ENCODE assay signal across 9 cellular contexts in genomic region chrX:137031517-137032377, GRCh38. TPM values are rescaled to one million over a fixed set of nuclear protein-coding genes. Genes with fewer than 3 reads are reported as not detected.
A peak's percentile ranks its signal among the peaks of the same experiment; 100 is the strongest.
DNase-seq lines count a peak whose midpoint lies in the region; ATAC-seq, FAIRE-seq and TF ChIP-seq lines count a peak whose summit lies in the region.
"Had no signal": no experiment of that assay in that cellular context is flagged by ENCODE, and none has a peak within 500 bp of the region (broad histone marks: within the 10 kb centered on the region; RNA-seq: fewer than 3 reads in every experiment).

No MANE protein-coding gene starts in this region.

- H3K9me2 ChIP-seq in GM23338 (ENCODE audit: insufficient read depth) (no peaks in the 10 kb centered on the region), neural cell (ENCODE audit: insufficient read depth, low read length) (no peaks in the 10 kb centered on the region)

- peaks cover 8% of the 10 kb centered on the region; the same call in 1 of the 2 replicates for H3K4me1 ChIP-seq in GM23338 (ENCODE audit: insufficient read depth)

- H3K79me2 ChIP-seq in GM23338 (replicated peaks; ENCODE audit: insufficient read depth): no peaks in the 10 kb centered on the region
- H3K79me2 ChIP-seq in neural cell (replicated peaks; ENCODE audit: insufficient read depth, low read length): no peaks in the 10 kb centered on the region

- no peak for TF ChIP-seq POLR2A in GM12891 (IDR thresholded peaks at IDR 0.05; ENCODE audit: low read depth, low read length)

- peaks cover 23% of the 10 kb centered on the region for H3K27me3 Mint-ChIP-seq in GM23338 (ENCODE audit: insufficient read depth, low read depth, poor library complexity)

- H3K4me1 Mint-ChIP-seq in GM23338: peaks cover 10% of the 10 kb centered on the region

- ATAC-seq in GM23338 (peak; percentile 68), esophagus mucosa (peak; percentile 25)

- no peaks in the 10 kb centered on the region for H3K9me3 ChIP-seq in neural cell (ENCODE audit: low read length)

- H3K4me3 Mint-ChIP-seq in GM23338: no peak overlapping the region; the same call in 2 of the 3 replicates

- FAIRE-seq in GM12891 (lab: Jason Lieb, UNC) (peak; percentile 85), D721Med (lab: Jason Lieb, UNC) (no peak)

- TF ChIP-seq RAD21 in neural cell (conservative IDR thresholded peaks at IDR 0.05): no peak

- no peaks in the 10 kb centered on the region for H3K36me3 Mint-ChIP-seq in GM23338 (ENCODE audit: low read depth)

- H3K36me3 ChIP-seq in GM23338 (ENCODE audit: insufficient read depth): no peaks in the 10 kb centered on the region
- H3K36me3 ChIP-seq in neural cell (ENCODE audit: insufficient read depth, low read length): no peaks in the 10 kb centered on the region

- no peaks in the 10 kb centered on the region for H4K20me1 ChIP-seq in GM23338 (replicated peaks; ENCODE audit: insufficient read depth)
- no peaks in the 10 kb centered on the region for H4K20me1 ChIP-seq in neural cell (ENCODE audit: insufficient read depth)

- H3K27ac Mint-ChIP-seq in GM23338: no peak overlapping the region

- TF ChIP-seq EP300 in neural cell (conservative IDR thresholded peaks at IDR 0.05; ENCODE audit: poor library complexity, severe bottlenecking): no peak

- peak overlapping the region; percentile 58 for H3K4me3 ChIP-seq in GM23338
- peak overlapping the region; percentile 76 for H3K4me3 ChIP-seq in neural cell (ENCODE audit: low read length)

- H3K4me2 ChIP-seq in GM23338: peak overlapping the region; percentile 79
- H3K4me2 ChIP-seq in neural cell (ENCODE audit: low read length): peak overlapping the region; percentile 55

- H2AFZ ChIP-seq in GM23338 (peak overlapping the region; percentile 81), neural cell (ENCODE audit: low read depth, low read length) (peak overlapping the region; percentile 45)

- TF ChIP-seq CTCF in GM23338 (conservative IDR thresholded peaks at IDR 0.05; ENCODE audit: low read depth in 2 of 2) (no peak), neural cell (IDR thresholded peaks at IDR 0.05; ENCODE audit: poor library complexity, severe bottlenecking) (peak; percentile 33), D721Med (IDR thresholded peaks at IDR 0.05; ENCODE audit: insufficient read depth, missing control alignments) (no peak)

- H3K27ac ChIP-seq in GM23338 (ENCODE audit: low read depth) (no peak overlapping the region), neural cell (ENCODE audit: low read length) (no peak overlapping the region)

- no peaks in the 10 kb centered on the region for H3F3A ChIP-seq in GM23338 (replicated peaks; ENCODE audit: low read depth)
- H3F3A ChIP-seq in neural cell (ENCODE audit: insufficient read depth, low read length, poor library complexity, severe bottlenecking): no peaks in the 10 kb centered on the region

- H3K9ac ChIP-seq in neural cell (ENCODE audit: low read length): peak overlapping the region; percentile 47

- H3K9me3 Mint-ChIP-seq in GM23338: no peaks in the 10 kb centered on the region; the same call in 2 of the 3 replicates

- H3K27me3 ChIP-seq in GM23338 (ENCODE audit: insufficient read depth): peaks cover 91% of the 10 kb centered on the region
- H3K27me3 ChIP-seq in neural cell (ENCODE audit: insufficient read depth, low read depth, low read length): peaks cover 47% of the 10 kb centered on the region

- DNase-seq in GM12891 (ENCODE audit: insufficient read length, low spot score): no peak
- peak; percentile 68 for DNase-seq in GM23338 (ENCODE audit: low spot score)
- DNase-seq in NCI-H1092 (lab: John Stamatoyannopoulos, UW): peak; percentile 47
- peak; percentile 50 to 55 for DNase-seq in activated CD4-positive, alpha-beta T cell treated with anti-CD3 and anti-CD28 coated beads, Interleukin-2, amount 50 U/mL, for 48 hours
- DNase-seq in NK-92 treated with Interleukin-12 subunit alpha and Interleukin-12 subunit beta, amount 100 ng/mL, for 24 hours (lab: John Stamatoyannopoulos, UW): no peak
- DNase-seq in D721Med (ENCODE audit: insufficient read length, low spot score): no peak

TF ChIP-seq in GM12891, 5 proteins besides CTCF, POLR2A, EP300 and RAD21:
- no peak for TF ChIP-seq TAF1 (IDR thresholded peaks at IDR 0.05; ENCODE audit: low read depth, low read length)
- TF ChIP-seq SPI1 (IDR thresholded peaks at IDR 0.05; ENCODE audit: low read depth, low read length): no peak
- TF ChIP-seq PAX5 (IDR thresholded peaks at IDR 0.05; ENCODE audit: insufficient read depth, low read length, severe bottlenecking): no peak
- TF ChIP-seq POU2F2 (IDR thresholded peaks at IDR 0.05; ENCODE audit: low read depth, low read length): no peak
- TF ChIP-seq POLR2AphosphoS5 (IDR thresholded peaks at IDR 0.05; ENCODE audit: low read depth, low read length): no peak
TF ChIP-seq in GM12891: peak in this region for 0.

TF ChIP-seq in GM23338, 12 proteins besides CTCF, POLR2A, EP300 and RAD21:
- TF ChIP-seq STAT1 (IDR thresholded peaks at IDR 0.05; ENCODE audit: unreplicated experiment): no peak
- TF ChIP-seq POLR2AphosphoS5 (IDR thresholded peaks at IDR 0.05; ENCODE audit: low read depth): no peak
- TF ChIP-seq, protein P1, sequence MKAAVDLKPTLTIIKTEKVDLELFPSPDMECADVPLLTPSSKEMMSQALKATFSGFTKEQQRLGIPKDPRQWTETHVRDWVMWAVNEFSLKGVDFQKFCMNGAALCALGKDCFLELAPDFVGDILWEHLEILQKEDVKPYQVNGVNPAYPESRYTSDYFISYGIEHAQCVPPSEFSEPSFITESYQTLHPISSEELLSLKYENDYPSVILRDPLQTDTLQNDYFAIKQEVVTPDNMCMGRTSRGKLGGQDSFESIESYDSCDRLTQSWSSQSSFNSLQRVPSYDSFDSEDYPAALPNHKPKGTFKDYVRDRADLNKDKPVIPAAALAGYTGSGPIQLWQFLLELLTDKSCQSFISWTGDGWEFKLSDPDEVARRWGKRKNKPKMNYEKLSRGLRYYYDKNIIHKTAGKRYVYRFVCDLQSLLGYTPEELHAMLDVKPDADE (IDR thresholded peaks at IDR 0.05): no peak

TF ChIP-seq in neural cell, 6 proteins besides CTCF, POLR2A, EP300 and RAD21:
- TF ChIP-seq POLR2AphosphoS5 (IDR thresholded peaks at IDR 0.05) (no peak), TAF1 (IDR thresholded peaks at IDR 0.05; ENCODE audit: low read depth) (no peak), SMC3 (conservative IDR thresholded peaks at IDR 0.05; ENCODE audit: poor library complexity) (peak; percentile 43), MXI1 (conservative IDR thresholded peaks at IDR 0.05; ENCODE audit: poor library complexity, severe bottlenecking) (peak; percentile 67), EZH2 (IDR thresholded peaks at IDR 0.05; ENCODE audit: borderline replicate concordance, insufficient read depth, low read length, poor library complexity, severe bottlenecking) (no peak)
- TF ChIP-seq, protein P2, sequence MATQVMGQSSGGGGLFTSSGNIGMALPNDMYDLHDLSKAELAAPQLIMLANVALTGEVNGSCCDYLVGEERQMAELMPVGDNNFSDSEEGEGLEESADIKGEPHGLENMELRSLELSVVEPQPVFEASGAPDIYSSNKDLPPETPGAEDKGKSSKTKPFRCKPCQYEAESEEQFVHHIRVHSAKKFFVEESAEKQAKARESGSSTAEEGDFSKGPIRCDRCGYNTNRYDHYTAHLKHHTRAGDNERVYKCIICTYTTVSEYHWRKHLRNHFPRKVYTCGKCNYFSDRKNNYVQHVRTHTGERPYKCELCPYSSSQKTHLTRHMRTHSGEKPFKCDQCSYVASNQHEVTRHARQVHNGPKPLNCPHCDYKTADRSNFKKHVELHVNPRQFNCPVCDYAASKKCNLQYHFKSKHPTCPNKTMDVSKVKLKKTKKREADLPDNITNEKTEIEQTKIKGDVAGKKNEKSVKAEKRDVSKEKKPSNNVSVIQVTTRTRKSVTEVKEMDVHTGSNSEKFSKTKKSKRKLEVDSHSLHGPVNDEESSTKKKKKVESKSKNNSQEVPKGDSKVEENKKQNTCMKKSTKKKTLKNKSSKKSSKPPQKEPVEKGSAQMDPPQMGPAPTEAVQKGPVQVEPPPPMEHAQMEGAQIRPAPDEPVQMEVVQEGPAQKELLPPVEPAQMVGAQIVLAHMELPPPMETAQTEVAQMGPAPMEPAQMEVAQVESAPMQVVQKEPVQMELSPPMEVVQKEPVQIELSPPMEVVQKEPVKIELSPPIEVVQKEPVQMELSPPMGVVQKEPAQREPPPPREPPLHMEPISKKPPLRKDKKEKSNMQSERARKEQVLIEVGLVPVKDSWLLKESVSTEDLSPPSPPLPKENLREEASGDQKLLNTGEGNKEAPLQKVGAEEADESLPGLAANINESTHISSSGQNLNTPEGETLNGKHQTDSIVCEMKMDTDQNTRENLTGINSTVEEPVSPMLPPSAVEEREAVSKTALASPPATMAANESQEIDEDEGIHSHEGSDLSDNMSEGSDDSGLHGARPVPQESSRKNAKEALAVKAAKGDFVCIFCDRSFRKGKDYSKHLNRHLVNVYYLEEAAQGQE (IDR thresholded peaks at IDR 0.05; ENCODE audit: borderline replicate concordance): no peak

RNA-seq across cellular contexts. Expression of gene GPR101, which starts 2.0 kb away (rescaled TPM):
- polyA plus RNA-seq in GM12891 (2012; ENCODE audit: low read depth, missing spikeins): not detected
- total RNA-seq in GM23338 (2014; rRNA removed; shearing (Covaris generic)): 0.39 TPM in 1 of 2 replicates, not detected in the other
- polyA plus RNA-seq in GM23338 (2016; fragmentation: Nextera tagmentation; extraction: Ambion mirVana) (not detected in 2 replicates), neural cell (0.38 and 0.56 TPM in 2 replicates)
- not detected for total RNA-seq in esophagus mucosa
- polyA minus RNA-seq in neural cell: 0.35 and 0.49 TPM in 2 replicates
- total RNA-seq: subcutaneous adipose tissue had no signal

Comparison
In these comparisons a context has a peak if more than half of its experiments do, and no peak if none do; other contexts are left out.
1. DNase-seq: peak in GM23338 (single experiment), NCI-H1092 (single experiment) and activated CD4-positive, alpha-beta T cell treated with anti-CD3 and anti-CD28 coated beads, Interleukin-2, amount 50 U/mL, for 48 hours (2 of 2); none in GM12891 (single experiment), NK-92 treated with Interleukin-12 subunit alpha and Interleukin-12 subunit beta, amount 100 ng/mL, for 24 hours (single experiment) and D721Med (single experiment).